In the genomic region with DNA sequence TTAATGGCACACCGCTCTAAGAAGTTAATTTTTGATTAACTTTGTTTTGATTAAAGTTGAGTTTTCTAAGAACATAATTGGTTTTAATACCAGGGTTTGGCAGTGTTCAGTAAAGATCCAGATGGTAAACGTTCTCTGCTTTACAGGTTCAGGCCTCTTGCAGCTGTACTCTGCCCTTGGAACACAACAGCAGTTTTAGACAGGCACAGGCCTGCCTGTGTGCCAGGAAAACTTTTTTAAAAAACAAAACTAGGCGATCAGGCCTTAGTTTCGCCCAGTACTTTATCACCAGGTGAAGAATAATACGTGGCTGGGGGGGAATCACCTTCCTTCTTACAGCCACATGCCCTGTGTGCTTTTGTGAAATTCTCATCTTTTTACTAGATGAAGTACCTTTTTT, we compare ENCODE assay signal across 14 cellular contexts. TPM values are rescaled to one million over a fixed set of nuclear protein-coding genes. Genes with fewer than 3 reads are reported as not detected.
DNase-seq lines count a peak whose midpoint lies in the region; ATAC-seq and TF ChIP-seq lines count a peak whose summit lies in the region.
"Had no signal": no experiment of that assay in that cellular context is flagged by ENCODE, and none has a peak within 500 bp of the region (broad histone marks: within the 10 kb centered on the region; RNA-seq: fewer than 3 reads in every experiment).

No MANE protein-coding gene starts in this region.

- dilution Hi-C loops in IMR-90 (cut with HindIII; ENCODE audit: low sequenced_read_pairs, unreplicated experiment): no loop called here

- no peak overlapping the region for H3K23ac ChIP-seq in IMR-90 (ENCODE audit: low read depth, low read length)

- H3K14ac ChIP-seq in IMR-90 (replicated peaks; ENCODE audit: low read depth, low read length): 0 out of 2 replicates have a peak overlapping the region, but pooled peaks have one; percentile 7

- H3K9me3 ChIP-seq in IMR-90 (ENCODE audit: control insufficient read depth, insufficient read depth, low read length) (no peaks in the 10 kb centered on the region), right atrium auricular region (no peaks in the 10 kb centered on the region), spleen (no peaks in the 10 kb centered on the region)
- H3K9me3 ChIP-seq: HAP-1, neutrophil had no signal

- peak overlapping the region; percentile 0 for H2BK5ac ChIP-seq in IMR-90 (ENCODE audit: low read depth, low read length, poor library complexity, severe bottlenecking)

- peak overlapping the region; percentile 2 for H2AK9ac ChIP-seq in IMR-90 (replicated peaks; ENCODE audit: low read depth, low read length, poor library complexity)

- H2BK15ac ChIP-seq in IMR-90 (ENCODE audit: low read depth, low read length): peak overlapping the region; percentile 26; the same call in 1 of the 3 replicates

- H3K79me1 ChIP-seq in IMR-90 (ENCODE audit: low read depth in 1 of 2, low read length in 2 of 2): peaks cover 24 to 60% of the 10 kb centered on the region in 2 experiments

- H3K36me3 ChIP-seq in IMR-90 (ENCODE audit: control insufficient read depth, insufficient read depth, low read length) (peaks cover 52% of the 10 kb centered on the region), brain microvascular endothelial cell (replicated peaks) (peaks cover 43% of the 10 kb centered on the region), right atrium auricular region (peaks cover 57% of the 10 kb centered on the region), spleen (peaks cover 0 to 100% (median 77%) of the 10 kb centered on the region in 6 donors)

- H2AK5ac ChIP-seq in IMR-90 (ENCODE audit: low read depth, low read length): peak overlapping the region; percentile 37; the same call in 1 of the 2 replicates

- TF ChIP-seq POLR2A in IMR-90 (IDR thresholded peaks at IDR 0.05; ENCODE audit: low read depth, low read length) (no peak), spleen (IDR thresholded peaks at IDR 0.05) (no peak)

- CTCF ChIA-PET in IMR-90 (lab: Yijun Ruan, JAX): no interaction called here
- CTCF ChIA-PET in activated CD4-positive, alpha-beta memory T cell treated with anti-CD3 and anti-CD28 coated beads for 36 hours (lab: Charles Lee): no interaction called here

- H3K4ac ChIP-seq in IMR-90 (ENCODE audit: low read depth, low read length): peak overlapping the region; percentile 30

- H3K4me1 ChIP-seq in IMR-90 (ENCODE audit: control insufficient read depth, insufficient read depth, low read length) (peaks cover 11% of the 10 kb centered on the region), right atrium auricular region (peaks cover 0 to 56% of the 10 kb centered on the region in 2 donors), spleen (peaks cover 8 to 61% (median 25%) of the 10 kb centered on the region in 6 donors)
- H3K4me1 ChIP-seq: HAP-1 had no signal

- DNase-seq in IMR-90: no peak
- DNase-seq in brain microvascular endothelial cell: no peak
- no peak for DNase-seq in right atrium auricular region (ENCODE audit: low spot score)
- DNase-seq in spleen: no peak
- no peak for DNase-seq in activated CD4-positive, alpha-beta memory T cell treated with anti-CD3 and anti-CD28 coated beads for 36 hours
- DNase-seq in NCI-H226: no peak
- no peak for DNase-seq in activated T-cell treated with anti-CD3 and anti-CD28 coated beads, Interleukin-2, amount 50 U/mL, for 24 hours
- DNase-seq: activated naive CD8-positive, alpha-beta T cell treated with anti-CD3 and anti-CD28 coated beads for 36 hours; stimulated activated CD4-positive, alpha-beta T cell treated with anti-CD3 and anti-CD28 coated beads, Interleukin-2, amount 100 ng/mL, for 48 hours had no signal

- no peak overlapping the region for H3K4me3 Mint-ChIP-seq in activated CD4-positive, alpha-beta memory T cell treated with anti-CD3 and anti-CD28 coated beads for 36 hours
- H3K4me3 Mint-ChIP-seq in activated T-cell treated with anti-CD3 and anti-CD28 coated beads, Interleukin-2, amount 50 U/mL, for 24 hours: no peak overlapping the region
- H3K4me3 Mint-ChIP-seq: activated naive CD8-positive, alpha-beta T cell treated with anti-CD3 and anti-CD28 coated beads for 36 hours; stimulated activated effector memory CD8-positive, alpha-beta T cell treated with anti-CD3 and anti-CD28 coated beads, Interleukin-12 subunit alpha, Interleukin-12 subunit beta, amount 100 ng/mL, for 72 hours had no signal

- BruUV-seq in IMR-90 (replicated peaks; lab: Mats Ljungman, UMichigan): no TSS peak

- H3K56ac ChIP-seq in IMR-90 (ENCODE audit: extremely low read depth, insufficient read depth, low read length): no peak overlapping the region

- peak overlapping the region; percentile 40 for H4K91ac ChIP-seq in IMR-90 (ENCODE audit: insufficient read depth, low read depth, low read length)

- no peak overlapping the region for H2BK20ac ChIP-seq in IMR-90 (ENCODE audit: low read depth, low read length)

- POLR2A ChIA-PET in IMR-90 (lab: Charles Lee; ENCODE audit: unreplicated experiment): no interaction called here
- POLR2A ChIA-PET in activated CD4-positive, alpha-beta memory T cell treated with anti-CD3 and anti-CD28 coated beads for 36 hours (lab: Charles Lee): no interaction called here

- peak overlapping the region; percentile 28 to 32; a peak in 2 of 4 replicates for H4K8ac ChIP-seq in IMR-90 (ENCODE audit: low read depth in 2 of 2, low read length in 2 of 2)

- peak overlapping the region; percentile 12; the same call in 1 of the 2 replicates for H2BK120ac ChIP-seq in IMR-90 (ENCODE audit: low read depth, low read length)

- no peaks in the 10 kb centered on the region for H3K4me1 Mint-ChIP-seq in activated CD4-positive, alpha-beta memory T cell treated with anti-CD3 and anti-CD28 coated beads for 36 hours (ENCODE audit: low read depth)
- no peaks in the 10 kb centered on the region for H3K4me1 Mint-ChIP-seq in activated T-cell treated with anti-CD3 and anti-CD28 coated beads, Interleukin-2, amount 50 U/mL, for 24 hours (ENCODE audit: low read depth)

- 100% methylated on average over 1 of the region's 5 CpGs; no CpG with 5 or more reads in 1 of the 2 experiments for WGBS in IMR-90 (ENCODE audit: extremely low coverage in 2 of 2, insufficient read length in 1 of 2), 2 experiments
- 69 to 88% (median 76%) methylated on average over 5 of the region's 5 CpGs for WGBS in spleen, 5 donors

- H3K27me3 ChIP-seq in IMR-90 (ENCODE audit: control insufficient read depth, insufficient read depth, low read length) (no peaks in the 10 kb centered on the region), brain microvascular endothelial cell (replicated peaks) (no peaks in the 10 kb centered on the region), right atrium auricular region (no peaks in the 10 kb centered on the region), spleen (replicated peaks in 1 of 7) (no peaks in the 10 kb centered on the region)
- H3K27me3 ChIP-seq: neutrophil had no signal

- H3K27me3 Mint-ChIP-seq in activated CD4-positive, alpha-beta memory T cell treated with anti-CD3 and anti-CD28 coated beads for 36 hours: no peaks in the 10 kb centered on the region
- H3K27me3 Mint-ChIP-seq in activated T-cell treated with anti-CD3 and anti-CD28 coated beads, Interleukin-2, amount 50 U/mL, for 24 hours: no peaks in the 10 kb centered on the region
- H3K27me3 Mint-ChIP-seq: activated naive CD8-positive, alpha-beta T cell treated with anti-CD3 and anti-CD28 coated beads for 36 hours had no signal

- peaks cover 16% of the 10 kb centered on the region for H3K9me1 ChIP-seq in IMR-90 (ENCODE audit: insufficient read depth, low read length)

- H4K5ac ChIP-seq in IMR-90 (ENCODE audit: low read depth, low read length): no peak overlapping the region

- no peaks in the 10 kb centered on the region for H3K9me3 Mint-ChIP-seq in activated CD4-positive, alpha-beta memory T cell treated with anti-CD3 and anti-CD28 coated beads for 36 hours
- H3K9me3 Mint-ChIP-seq in activated T-cell treated with anti-CD3 and anti-CD28 coated beads, Interleukin-2, amount 50 U/mL, for 24 hours: no peaks in the 10 kb centered on the region
- H3K9me3 Mint-ChIP-seq: activated naive CD8-positive, alpha-beta T cell treated with anti-CD3 and anti-CD28 coated beads for 36 hours; stimulated activated effector memory CD8-positive, alpha-beta T cell treated with anti-CD3 and anti-CD28 coated beads, Interleukin-12 subunit alpha, Interleukin-12 subunit beta, amount 100 ng/mL, for 72 hours had no signal

- ATAC-seq in IMR-90 (ENCODE audit: low read depth): no peak
- no peak for ATAC-seq in activated CD4-positive, CD25-positive, alpha-beta regulatory T cell treated with anti-CD3 and anti-CD28 coated beads, Interleukin-2, amount 50 U/mL, for 24 hours
- ATAC-seq: stimulated activated effector memory CD8-positive, alpha-beta T cell treated with anti-CD3 and anti-CD28 coated beads, Interleukin-12 subunit alpha, Interleukin-12 subunit beta, amount 100 ng/mL, for 72 hours had no signal

- peaks cover 62% of the 10 kb centered on the region for H3K36me3 Mint-ChIP-seq in activated CD4-positive, alpha-beta memory T cell treated with anti-CD3 and anti-CD28 coated beads for 36 hours
- H3K36me3 Mint-ChIP-seq in activated T-cell treated with anti-CD3 and anti-CD28 coated beads, Interleukin-2, amount 50 U/mL, for 24 hours (ENCODE audit: low read depth): peaks cover 96% of the 10 kb centered on the region

- H2AFZ ChIP-seq in IMR-90 (replicated peaks; ENCODE audit: low read length, poor library complexity): no peak overlapping the region

- TF ChIP-seq RAD21 in IMR-90 (IDR thresholded peaks at IDR 0.05; ENCODE audit: low read length): no peak

- H3K18ac ChIP-seq in IMR-90 (ENCODE audit: low read depth, low read length): no peak overlapping the region

- no peak for TF ChIP-seq CTCF in IMR-90 (conservative IDR thresholded peaks at IDR 0.05; ENCODE audit: low read depth, low read length)
- TF ChIP-seq CTCF in brain microvascular endothelial cell (IDR thresholded peaks at IDR 0.05; ENCODE audit: low read depth, low read length, missing control alignments): no peak
- no peak for TF ChIP-seq CTCF in right atrium auricular region (IDR thresholded peaks at IDR 0.05)
- TF ChIP-seq CTCF in spleen (IDR thresholded peaks at IDR 0.05 in 8 of 11, conservative IDR thresholded peaks at IDR 0.05 in 3 of 11): no peak

- intact Hi-C loops in IMR-90 (cut with micrococcal nuclease): no loop called here
- intact Hi-C loops in spleen (cut with DNase I; ENCODE audit: low total_unique reads): no loop called here
- intact Hi-C loops in activated CD4-positive, alpha-beta memory T cell treated with anti-CD3 and anti-CD28 coated beads for 36 hours (cut with micrococcal nuclease): no loop called here

- H4K20me1 ChIP-seq in IMR-90 (ENCODE audit: insufficient read depth, low read length): no peaks in the 10 kb centered on the region; the same call in 1 of the 2 replicates

- H3K27ac Mint-ChIP-seq in activated CD4-positive, alpha-beta memory T cell treated with anti-CD3 and anti-CD28 coated beads for 36 hours: no peak overlapping the region
- no peak overlapping the region for H3K27ac Mint-ChIP-seq in activated T-cell treated with anti-CD3 and anti-CD28 coated beads, Interleukin-2, amount 50 U/mL, for 24 hours
- H3K27ac Mint-ChIP-seq: activated naive CD8-positive, alpha-beta T cell treated with anti-CD3 and anti-CD28 coated beads for 36 hours; stimulated activated effector memory CD8-positive, alpha-beta T cell treated with anti-CD3 and anti-CD28 coated beads, Interleukin-12 subunit alpha, Interleukin-12 subunit beta, amount 100 ng/mL, for 72 hours had no signal

- H3K4me2 ChIP-seq in IMR-90 (ENCODE audit: low read depth, low read length): no peak overlapping the region

- H3K27ac ChIP-seq in IMR-90 (ENCODE audit: insufficient read depth, low read length) (peak overlapping the region; percentile 6; the same call in 1 of the 2 replicates), brain microvascular endothelial cell (peak overlapping the region; percentile 96), right atrium auricular region (peak overlapping the region; percentile 87 to 92), spleen (peak overlapping the region; percentile 70 to 88 (median 82))
- H3K27ac ChIP-seq: neutrophil had no signal

- in situ Hi-C loops in IMR-90 (cut with MboI; ENCODE audit: low sequenced_read_pairs): no loop called here
- in situ Hi-C loops in brain microvascular endothelial cell (cut with HindIII; ENCODE audit: low pct_ligation_motif_present, low sequenced_read_pairs): no loop called here

- no peak overlapping the region for H3K9ac ChIP-seq in IMR-90 (ENCODE audit: low read depth, low read length)

- H3K4me3 ChIP-seq in IMR-90 (ENCODE audit: insufficient read depth, low read depth, low read length) (no peak overlapping the region), brain microvascular endothelial cell (ENCODE audit: low read depth, low read length) (no peak overlapping the region), right atrium auricular region (no peak overlapping the region), spleen (no peak overlapping the region)
- H3K4me3 ChIP-seq: HAP-1 had no signal

RNA-seq across cellular contexts. Expression of a gene that starts 38.0 kb away (rescaled TPM):
- total RNA-seq in IMR-90 (2012; rRNA removed): not detected in 2 replicates
- 0.29 and 0.46 TPM in 2 replicates for polyA plus RNA-seq in IMR-90 (2012; rRNA removed)
- 0.21 and 0.24 TPM in 2 replicates for polyA plus RNA-seq in IMR-90 (2012; cell fraction: cytosol; rRNA removed)
- 0.18 and 1.1 TPM in 2 replicates for polyA plus RNA-seq in IMR-90 (2012; cell fraction: nucleus; rRNA removed; ENCODE audit: low replicate concordance)
- not detected for total RNA-seq in right atrium auricular region
- total RNA-seq in spleen: under 1 TPM in 3 of 7 donors, not detected in 4; 0.54 to 0.66 (median 0.54) TPM
- 1 to 10 TPM in 2 of 3 donors, under 1 TPM in 1; 0.74 to 1.7 (median 1.1) TPM for polyA plus RNA-seq in spleen
- total RNA-seq in activated CD4-positive, alpha-beta memory T cell treated with anti-CD3 and anti-CD28 coated beads for 36 hours: under 1 TPM; 0.39 to 0.43 TPM
- polyA plus RNA-seq: liver had no signal

Comparison
In these comparisons a context has a peak if more than half of its experiments do, and no peak if none do; other contexts are left out.
1. H3K27ac ChIP-seq: peak in every context shown above with its lines; median percentile 96 in brain microvascular endothelial cell; 90 in right atrium auricular region; 82 in spleen; 6 in IMR-90.